39 cellular contexts compared by ENCODE assay signal in genomic region chr11:59847620-59848019, GRCh38. TPM values are rescaled to one million over a fixed set of nuclear protein-coding genes. Genes with fewer than 3 reads are reported as not detected.
"Had no signal": no experiment of that assay in that cellular context is flagged by ENCODE, and none has a peak within 500 bp of the region (broad histone marks: within the 10 kb centered on the region; RNA-seq: fewer than 3 reads in every experiment).

No MANE protein-coding gene starts in this region.

- H3K4me3 ChIP-seq: MG63 had no signal

- DNase-seq: Karpas-422, Kasumi-1, MG63, MM.1S, MV-4-11, NCI-H1048, NCI-H1092, NCI-H1092 treated with DMSO at 0.1 percent for 48 hours, NCI-H1105, NCI-H1105 treated with DMSO at 0.1 percent for 48 hours, NCI-H1417, NCI-H1417 treated with DMSO at 0.1 percent for 48 hours, NCI-H1436, NCI-H1436 treated with DMSO at 0.1 percent for 48 hours, NCI-H146, NCI-H1694, NCI-H1694 treated with DMSO at 0.1 percent for 48 hours, NCI-H187, NCI-H187 treated with DMSO at 0.1 percent for 48 hours, NCI-H1930, NCI-H2029, NCI-H2029 treated with DMSO at 0.1 percent for 48 hours, NCI-H2081, NCI-H2081 treated with DMSO at 0.1 percent for 48 hours, NCI-H2107, NCI-H2171, NCI-H2171 treated with DMSO at 0.1 percent for 48 hours, NCI-H2227 treated with DMSO at 0.1 percent for 48 hours, NCI-H226, NCI-H345, NCI-H446, NCI-H446 treated with DMSO at 0.1 percent for 48 hours, NCI-H510A, NCI-H510A treated with DMSO at 0.1 percent for 48 hours, NCI-H524 had no signal

- H3K27me3 ChIP-seq: MG63 had no signal

- H3K36me3 ChIP-seq: MG63 had no signal

RNA-seq across cellular contexts. Expression of gene CBLIF, which starts 2.3 kb away (rescaled TPM):
- total RNA-seq: LHCN-M2, M059J, MCF 10A, NCI-H460 had no signal

RNA-seq across cellular contexts. Expression of gene TCN1, which starts 18.7 kb away (rescaled TPM):
- total RNA-seq: LHCN-M2, MCF 10A, NCI-H460 had no signal

RNA-seq across cellular contexts. Expression of gene OOSP3, which starts 31.0 kb away (rescaled TPM):
- total RNA-seq: LHCN-M2, M059J, MCF 10A, NCI-H460 had no signal
